In genomic region chr6:31850765-31851484, GRCh38 we compare ENCODE assay signal across 2 cellular contexts.
TF ChIP-seq lines count a peak whose summit lies in the region.

No MANE protein-coding gene starts in this region.

TF ChIP-seq in GM23338, 12 proteins besides CTCF, POLR2A, EP300 and RAD21:
- TF ChIP-seq NANOG (IDR thresholded peaks at IDR 0.05; ENCODE audit: borderline replicate concordance) (no peak), JUNB (IDR thresholded peaks at IDR 0.05; ENCODE audit: unreplicated experiment) (no peak), ZNF114 (CRISPR knock-in tag; IDR thresholded peaks at IDR 0.05) (no peak), EZH2 (IDR thresholded peaks at IDR 0.05; ENCODE audit: low read depth, unreplicated experiment) (no peak), STAT1 (IDR thresholded peaks at IDR 0.05; ENCODE audit: unreplicated experiment) (no peak), CREB1 (CRISPR knock-in tag; IDR thresholded peaks at IDR 0.05; ENCODE audit: low read depth) (no peak), POLR2AphosphoS5 (IDR thresholded peaks at IDR 0.05; ENCODE audit: low read depth) (no peak), REST (IDR thresholded peaks at IDR 0.05; ENCODE audit: unreplicated experiment) (no peak)

TF ChIP-seq in K562, 482 proteins besides CTCF, POLR2A, EP300 and RAD21:
- TF ChIP-seq ZNF408 (CRISPR knock-in tag; IDR thresholded peaks at IDR 0.05; ENCODE audit: low read depth), result no peak
- no peak for TF ChIP-seq CLOCK (CRISPR knock-in tag; IDR thresholded peaks at IDR 0.05; ENCODE audit: borderline replicate concordance)
- TF ChIP-seq ETV6 (IDR thresholded peaks at IDR 0.05; ENCODE audit: borderline replicate concordance in 1 of 2, low read depth in 2 of 2, low read length in 1 of 2), result no peak
- TF ChIP-seq ETV6 (CRISPR knock-in tag; IDR thresholded peaks at IDR 0.05; ENCODE audit: borderline replicate concordance), result no peak
- TF ChIP-seq, protein P1, sequence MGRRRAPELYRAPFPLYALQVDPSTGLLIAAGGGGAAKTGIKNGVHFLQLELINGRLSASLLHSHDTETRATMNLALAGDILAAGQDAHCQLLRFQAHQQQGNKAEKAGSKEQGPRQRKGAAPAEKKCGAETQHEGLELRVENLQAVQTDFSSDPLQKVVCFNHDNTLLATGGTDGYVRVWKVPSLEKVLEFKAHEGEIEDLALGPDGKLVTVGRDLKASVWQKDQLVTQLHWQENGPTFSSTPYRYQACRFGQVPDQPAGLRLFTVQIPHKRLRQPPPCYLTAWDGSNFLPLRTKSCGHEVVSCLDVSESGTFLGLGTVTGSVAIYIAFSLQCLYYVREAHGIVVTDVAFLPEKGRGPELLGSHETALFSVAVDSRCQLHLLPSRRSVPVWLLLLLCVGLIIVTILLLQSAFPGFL (CRISPR knock-in tag; IDR thresholded peaks at IDR 0.05), result no peak
- no peak for TF ChIP-seq TCF15 (CRISPR knock-in tag; IDR thresholded peaks at IDR 0.05)
- TF ChIP-seq CHD2 (IDR thresholded peaks at IDR 0.05; ENCODE audit: low read depth, low read length), result no peak
